Comparison of ENCODE assay signal across 17 cellular contexts in the genomic region with DNA sequence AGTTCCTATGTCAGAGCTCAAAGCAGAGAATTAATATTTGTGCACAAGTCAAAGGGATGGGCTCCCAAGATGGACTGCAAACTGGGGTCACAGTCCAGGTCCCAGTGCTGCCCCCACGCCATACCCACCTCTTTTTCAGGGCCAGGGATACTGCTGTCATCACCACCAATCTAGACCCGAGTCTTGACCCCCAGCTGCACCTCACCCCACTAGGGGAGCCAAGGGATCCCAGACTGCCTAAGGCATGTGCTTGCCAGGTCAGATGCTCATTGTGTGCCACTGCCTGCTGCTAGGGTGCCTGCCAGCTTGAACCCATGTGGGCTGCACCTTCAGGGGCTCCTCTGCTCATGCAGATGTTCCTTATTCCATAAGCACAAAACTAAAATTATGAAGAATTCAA.
DNase-seq lines count a peak whose midpoint lies in the region; ATAC-seq, FAIRE-seq and TF ChIP-seq lines count a peak whose summit lies in the region.
"Had no signal": no experiment of that assay in that cellular context is flagged by ENCODE, and none has a peak within 500 bp of the region (broad histone marks: within the 10 kb centered on the region; RNA-seq: fewer than 3 reads in every experiment).

No MANE protein-coding gene starts in this region.

- no peak for DNase-seq in GM12878 (ENCODE audit: low read depth, low spot score)
- DNase-seq in globus pallidus (ENCODE audit: low spot score): no peak
- no peak for DNase-seq in trophoblast cell
- DNase-seq in NCI-H187 (lab: John Stamatoyannopoulos, UW): no peak
- DNase-seq in GM20000 (ENCODE audit: low spot score): no peak
- DNase-seq: C1 segment of cervical spinal cord; Calu3; CD4-positive, alpha-beta T cell; DMS 273 treated with DMSO at 0.1 percent for 48 hours; DMS79; GM23248; H7 had no signal

- WGBS in GM12878 (ENCODE audit: insufficient coverage, insufficient replicate concordance, low lambda C conversion rate, missing lambda C conversion rate): 0% methylated on average over 2 of the region's 2 CpGs
- WGBS in trophoblast cell (ENCODE audit: extremely low coverage, insufficient coverage, insufficient read length): no CpG with 5 or more reads among the region's 2 CpGs

- TF ChIP-seq CTCF in GM12878 (IDR thresholded peaks at IDR 0.05 in 2 of 3, conservative IDR thresholded peaks at IDR 0.05 in 1 of 3; ENCODE audit: control insufficient read depth in 2 of 3, extremely low read depth in 1 of 3, insufficient read depth in 1 of 3, low read depth in 3 of 3, low read length in 3 of 3) (no peak), GM20000 (IDR thresholded peaks at IDR 0.05; ENCODE audit: extremely low read depth, missing control alignments) (no peak)

- intact Hi-C loops in GM12878 (cut with micrococcal nuclease; ENCODE audit: unreplicated experiment): no loop called here

- H3K14ac ChIP-seq in trophoblast cell (ENCODE audit: low read length): no peak overlapping the region

- H2BK12ac ChIP-seq in trophoblast cell (ENCODE audit: low read length): no peak overlapping the region

- no peak overlapping the region for H2BK5ac ChIP-seq in trophoblast cell (ENCODE audit: low read depth, low read length, poor library complexity)

- no peak overlapping the region for H3K23ac ChIP-seq in trophoblast cell (ENCODE audit: low read length)

- H3K36me3 ChIP-seq in GM12878 (ENCODE audit: control insufficient read depth in 2 of 2, insufficient read depth in 2 of 2, low read length in 1 of 2) (no peaks in the 10 kb centered on the region), trophoblast cell (ENCODE audit: control insufficient read depth in 1 of 2, insufficient read depth in 2 of 2, low read length in 2 of 2) (no peaks in the 10 kb centered on the region)

- H4K12ac ChIP-seq in trophoblast cell (ENCODE audit: low read depth, low read length): no peak overlapping the region

- no peak overlapping the region for H3K27ac ChIP-seq in GM12878 (ENCODE audit: control insufficient read depth, insufficient read depth)
- H3K27ac ChIP-seq in trophoblast cell (ENCODE audit: low read depth, low read length): no peak overlapping the region
- H3K27ac ChIP-seq: KMS-11 had no signal

- no peak for TF ChIP-seq POLR2A in GM12878 (IDR thresholded peaks at IDR 0.05; ENCODE audit: low read depth, low read length)

- no peak overlapping the region for H3K4me2 ChIP-seq in GM12878 (ENCODE audit: control insufficient read depth, insufficient read depth)
- H3K4me2 ChIP-seq in trophoblast cell (ENCODE audit: low read length): no peak overlapping the region
- H3K4me2 ChIP-seq: KMS-11 had no signal

- H2BK120ac ChIP-seq in trophoblast cell (ENCODE audit: insufficient read depth, low read length, poor library complexity): no peak overlapping the region

- ATAC-seq in HG02981 (IDR thresholded peaks at IDR 0.05; ENCODE audit: unreplicated experiment): peak; percentile 21
- peak; percentile 42 for ATAC-seq in HG03571 (IDR thresholded peaks at IDR 0.05; ENCODE audit: unreplicated experiment)
- peak; percentile 62 for ATAC-seq in GM12878

- no peak overlapping the region for H3K4ac ChIP-seq in trophoblast cell (ENCODE audit: low read depth, low read length)

- no peak overlapping the region for H4K91ac ChIP-seq in trophoblast cell (ENCODE audit: low read depth, low read length)

- no peak for TF ChIP-seq RAD21 in GM12878 (IDR thresholded peaks at IDR 0.05; ENCODE audit: insufficient read depth, low read depth, low read length)

- H3K27me3 ChIP-seq in GM12878 (replicated peaks in 1 of 2; ENCODE audit: control insufficient read depth in 2 of 2, insufficient read depth in 2 of 2, low read length in 1 of 2) (no peaks in the 10 kb centered on the region), trophoblast cell (ENCODE audit: insufficient read depth, low read length) (no peaks in the 10 kb centered on the region)

- H3K4me1 ChIP-seq in GM12878 (ENCODE audit: control insufficient read depth, insufficient read depth, low read length) (no peaks in the 10 kb centered on the region), trophoblast cell (ENCODE audit: control insufficient read depth in 1 of 2, insufficient read depth in 2 of 2, low read length in 2 of 2) (no peaks in the 10 kb centered on the region)

- no TSS peak for BruUV-seq in GM12878 (replicated peaks; lab: Mats Ljungman, UMichigan)

- H4K20me1 ChIP-seq in GM12878 (ENCODE audit: control insufficient read depth, insufficient read depth): no peaks in the 10 kb centered on the region

- H3K9me3 ChIP-seq in GM12878 (replicated peaks; ENCODE audit: control insufficient read depth, insufficient read depth, low read length) (no peaks in the 10 kb centered on the region), trophoblast cell (ENCODE audit: insufficient read depth, low read depth, low read length) (no peaks in the 10 kb centered on the region)

- RAD21 ChIA-PET in GM12878 (lab: Charles Lee; ENCODE audit: unreplicated experiment): no interaction called here

- no peak overlapping the region for H4K8ac ChIP-seq in trophoblast cell (ENCODE audit: low read depth, low read length)

- POLR2A ChIA-PET in GM12878 (lab: Charles Lee): no interaction called here

- no peaks in the 10 kb centered on the region for H3K79me1 ChIP-seq in trophoblast cell (ENCODE audit: low read length)

- CTCF ChIA-PET in GM12878 (lab: Yijun Ruan, JAX): interaction anchor here (1.0 to 1.7 kb wide), 3 partner anchors 41 to 174 kb away, joined by 3 to 4 read pairs (median 3); no protein-coding TSS in a partner anchor

- no peak overlapping the region for H2AK5ac ChIP-seq in trophoblast cell (ENCODE audit: low read length)

- in situ Hi-C loops in GM12878 (cut with MboI): no loop called here

- H3K4me3 ChIP-seq in GM12878 (no peak overlapping the region), trophoblast cell (ENCODE audit: low read depth, low read length) (no peak overlapping the region)
- H3K4me3 ChIP-seq: GM23248 had no signal

- no peak for FAIRE-seq in GM12878 (lab: Jason Lieb, UNC)
- FAIRE-seq: A204.1, GM12891 had no signal

- no peak overlapping the region for H3K9ac ChIP-seq in GM12878 (ENCODE audit: control insufficient read depth, insufficient read depth, low read length)
- no peak overlapping the region for H3K9ac ChIP-seq in trophoblast cell (ENCODE audit: low read length)
- H3K9ac ChIP-seq: KMS-11 had no signal

- SMC1A ChIA-PET in GM12878 (lab: Charles Lee; ENCODE audit: uncharacterized antibody, unreplicated experiment): interaction anchor here (2.2 kb wide), 1 partner anchor 174 kb away, joined by 4 read pairs; no protein-coding TSS in a partner anchor

- H3K79me2 ChIP-seq in GM12878 (ENCODE audit: control insufficient read depth, insufficient read depth, low read length) (no peaks in the 10 kb centered on the region), trophoblast cell (ENCODE audit: control insufficient read depth, insufficient read depth, low read length, poor library complexity) (no peaks in the 10 kb centered on the region)

- H3K18ac ChIP-seq in trophoblast cell (ENCODE audit: low read length): no peak overlapping the region

- H2AFZ ChIP-seq in GM12878 (ENCODE audit: control insufficient read depth, low read depth, low read length) (no peak overlapping the region), trophoblast cell (ENCODE audit: insufficient read depth, low read length, poor library complexity) (no peak overlapping the region)

- no peak for TF ChIP-seq EP300 in GM12878 (IDR thresholded peaks at IDR 0.05; ENCODE audit: borderline replicate concordance in 1 of 2, control insufficient read depth in 1 of 2, low read depth in 2 of 2, low read length in 2 of 2)

TF ChIP-seq in GM12878, 131 proteins besides CTCF, POLR2A, EP300 and RAD21:
- TF ChIP-seq HDAC2 (IDR thresholded peaks at IDR 0.05): no peak
- TF ChIP-seq LARP7 (IDR thresholded peaks at IDR 0.05): no peak
- TF ChIP-seq, protein P1, sequence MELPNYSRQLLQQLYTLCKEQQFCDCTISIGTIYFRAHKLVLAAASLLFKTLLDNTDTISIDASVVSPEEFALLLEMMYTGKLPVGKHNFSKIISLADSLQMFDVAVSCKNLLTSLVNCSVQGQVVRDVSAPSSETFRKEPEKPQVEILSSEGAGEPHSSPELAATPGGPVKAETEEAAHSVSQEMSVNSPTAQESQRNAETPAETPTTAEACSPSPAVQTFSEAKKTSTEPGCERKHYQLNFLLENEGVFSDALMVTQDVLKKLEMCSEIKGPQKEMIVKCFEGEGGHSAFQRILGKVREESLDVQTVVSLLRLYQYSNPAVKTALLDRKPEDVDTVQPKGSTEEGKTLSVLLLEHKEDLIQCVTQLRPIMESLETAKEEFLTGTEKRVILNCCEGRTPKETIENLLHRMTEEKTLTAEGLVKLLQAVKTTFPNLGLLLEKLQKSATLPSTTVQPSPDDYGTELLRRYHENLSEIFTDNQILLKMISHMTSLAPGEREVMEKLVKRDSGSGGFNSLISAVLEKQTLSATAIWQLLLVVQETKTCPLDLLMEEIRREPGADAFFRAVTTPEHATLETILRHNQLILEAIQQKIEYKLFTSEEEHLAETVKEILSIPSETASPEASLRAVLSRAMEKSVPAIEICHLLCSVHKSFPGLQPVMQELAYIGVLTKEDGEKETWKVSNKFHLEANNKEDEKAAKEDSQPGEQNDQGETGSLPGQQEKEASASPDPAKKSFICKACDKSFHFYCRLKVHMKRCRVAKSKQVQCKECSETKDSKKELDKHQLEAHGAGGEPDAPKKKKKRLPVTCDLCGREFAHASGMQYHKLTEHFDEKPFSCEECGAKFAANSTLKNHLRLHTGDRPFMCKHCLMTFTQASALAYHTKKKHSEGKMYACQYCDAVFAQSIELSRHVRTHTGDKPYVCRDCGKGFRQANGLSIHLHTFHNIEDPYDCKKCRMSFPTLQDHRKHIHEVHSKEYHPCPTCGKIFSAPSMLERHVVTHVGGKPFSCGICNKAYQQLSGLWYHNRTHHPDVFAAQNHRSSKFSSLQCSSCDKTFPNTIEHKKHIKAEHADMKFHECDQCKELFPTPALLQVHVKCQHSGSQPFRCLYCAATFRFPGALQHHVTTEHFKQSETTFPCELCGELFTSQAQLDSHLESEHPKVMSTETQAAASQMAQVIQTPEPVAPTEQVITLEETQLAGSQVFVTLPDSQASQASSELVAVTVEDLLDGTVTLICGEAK (IDR thresholded peaks at IDR 0.05; ENCODE audit: borderline replicate concordance): no peak
- no peak for TF ChIP-seq RFX5 (IDR thresholded peaks at IDR 0.05; ENCODE audit: low read depth, low read length)
